In the genomic region with DNA sequence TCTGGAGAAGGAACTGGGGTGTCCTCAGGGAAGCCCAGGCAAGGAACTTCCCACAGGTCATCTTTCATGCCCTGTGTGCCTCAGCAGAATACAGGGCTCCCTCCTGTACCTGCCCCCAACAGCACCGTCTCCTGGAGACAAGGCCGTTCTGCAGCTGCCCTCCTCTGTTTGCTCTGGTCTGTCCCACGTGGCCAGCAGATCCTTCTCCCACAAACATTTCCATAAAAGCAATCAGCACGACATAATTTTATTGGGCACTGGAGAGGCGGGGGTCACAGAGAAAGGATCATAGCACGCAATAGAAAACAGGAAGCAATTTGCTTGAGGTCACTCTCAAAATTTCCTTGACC, we compare ENCODE assay signal across 10 cellular contexts. TPM values are rescaled to one million over a fixed set of nuclear protein-coding genes. Genes with fewer than 3 reads are reported as not detected.
DNase-seq lines count a peak whose midpoint lies in the region; FAIRE-seq and TF ChIP-seq lines count a peak whose summit lies in the region.
"Had no signal": no experiment of that assay in that cellular context is flagged by ENCODE, and none has a peak within 500 bp of the region (broad histone marks: within the 10 kb centered on the region; RNA-seq: fewer than 3 reads in every experiment).

No MANE protein-coding gene starts in this region.

- no peaks in the 10 kb centered on the region for H3K4me1 ChIP-seq in small intestine (ENCODE audit: control insufficient read depth in 2 of 2, insufficient read depth in 1 of 2, low read depth in 1 of 2, low read length in 1 of 2)
- no peaks in the 10 kb centered on the region for H3K4me1 ChIP-seq in hepatocyte (ENCODE audit: insufficient read depth)

- H3K27ac ChIP-seq in caudate nucleus (ENCODE audit: low read depth, low read length): peak overlapping the region; percentile 58
- H3K27ac ChIP-seq in small intestine (ENCODE audit: low read depth in 1 of 2, low read length in 1 of 2): peak overlapping the region; percentile 24 to 76
- H3K27ac ChIP-seq in hepatocyte: no peak overlapping the region
- H3K27ac ChIP-seq: 22Rv1 had no signal

- FAIRE-seq in small intestine (lab: Jason Lieb, UNC): no peak

- H3K4me2 ChIP-seq in hepatocyte: no peak overlapping the region

- WGBS in small intestine, 3 donors: 47 to 52% (median 51%) methylated on average over 6 of the region's 6 CpGs
- 44% methylated on average over 6 of the region's 6 CpGs for WGBS in hepatocyte (ENCODE audit: low lambda C conversion rate, missing lambda C conversion rate)

- H3K36me3 ChIP-seq in small intestine (ENCODE audit: control insufficient read depth in 2 of 2, insufficient read depth in 2 of 2, low read length in 2 of 2) (no peaks in the 10 kb centered on the region), hepatocyte (replicated peaks; ENCODE audit: insufficient read depth, low read depth) (no peaks in the 10 kb centered on the region)

- H3K9me2 ChIP-seq in hepatocyte (replicated peaks; ENCODE audit: insufficient read depth): no peaks in the 10 kb centered on the region

- DNase-seq in DMS153 (lab: John Stamatoyannopoulos, UW) (peak; percentile 51), DMS153 treated with DMSO at 0.1 percent for 48 hours (lab: John Stamatoyannopoulos, UW; ENCODE audit: unreplicated experiment) (no peak), LNCaP clone FGC (ENCODE audit: low read depth) (no peak), caudate nucleus (lab: John Stamatoyannopoulos, UW) (no peak), small intestine (no peak), hepatocyte (ENCODE audit: low spot score) (no peak), NCI-H510A treated with DMSO at 0.1 percent for 48 hours (lab: John Stamatoyannopoulos, UW) (no peak), DMS79 treated with DMSO at 0.1 percent for 48 hours (lab: John Stamatoyannopoulos, UW) (no peak)
- DNase-seq: NCI-H510A had no signal

- no peaks in the 10 kb centered on the region for H4K20me1 ChIP-seq in hepatocyte (ENCODE audit: insufficient read depth, poor library complexity, severe bottlenecking)

- H3K4me3 ChIP-seq in LNCaP clone FGC (ENCODE audit: low read depth, low read length) (no peak overlapping the region), small intestine (ENCODE audit: low read depth in 1 of 2, low read length in 2 of 2) (peak overlapping the region in 1 of 2 donors; percentile 5), hepatocyte (no peak overlapping the region)

- H3K79me2 ChIP-seq in hepatocyte: no peaks in the 10 kb centered on the region

- H3K27me3 ChIP-seq in small intestine (ENCODE audit: control insufficient read depth in 2 of 2, insufficient read depth in 2 of 2, low read length in 2 of 2) (no peaks in the 10 kb centered on the region), hepatocyte (no peaks in the 10 kb centered on the region)

- H2AFZ ChIP-seq in hepatocyte: no peak overlapping the region

- H3K9me3 ChIP-seq in small intestine (ENCODE audit: control insufficient read depth, low read depth) (no peaks in the 10 kb centered on the region), hepatocyte (ENCODE audit: low read depth) (no peaks in the 10 kb centered on the region)

- TF ChIP-seq CTCF in LNCaP clone FGC (IDR thresholded peaks at IDR 0.05; ENCODE audit: control insufficient read depth, extremely low read depth, insufficient read depth) (peak; percentile 19; the same call in 1 of the 2 replicates), hepatocyte (IDR thresholded peaks at IDR 0.05; ENCODE audit: poor library complexity) (no peak)

RNA-seq across cellular contexts. Expression of gene STARD5, which starts 29.5 kb away (rescaled TPM):
- polyA plus RNA-seq in small intestine (10 to 100 TPM in 2 of 3 donors, 1 to 10 TPM in 1; 7.8 to 21.5 (median 12.1) TPM), hepatocyte (10.6 and 13.7 TPM in 2 replicates)
- total RNA-seq in hepatocyte: 7.2 and 8.2 TPM in 2 replicates
